7 cellular contexts compared by ENCODE assay signal in genomic region chr5:32590136-32590869, GRCh38. TPM values are rescaled to one million over a fixed set of nuclear protein-coding genes. Genes with fewer than 3 reads are reported as not detected.
DNase-seq lines count a peak whose midpoint lies in the region; FAIRE-seq and TF ChIP-seq lines count a peak whose summit lies in the region.
"Not testable (repeated sequence)": the region's sequence is repeated elsewhere in the genome, so short reads cannot be mapped to it uniquely, and the experiment has no call there.

No MANE protein-coding gene starts in this region.

- TF ChIP-seq EP300 in neural cell (conservative IDR thresholded peaks at IDR 0.05; ENCODE audit: poor library complexity, severe bottlenecking): not testable (repeated sequence)

- not testable (repeated sequence) for H3K9me3 Mint-ChIP-seq in brain

- H3K4me2 ChIP-seq in neural cell (ENCODE audit: low read length): not testable (repeated sequence)

- not testable (repeated sequence) for H3K4me3 ChIP-seq in LNCaP clone FGC (ENCODE audit: low read depth, low read length); neural cell (ENCODE audit: low read length)

- not testable (repeated sequence) for H3F3A ChIP-seq in neural cell (ENCODE audit: insufficient read depth, low read length, poor library complexity, severe bottlenecking)

- peaks cover 68% of the 10 kb centered on the region for H3K79me2 ChIP-seq in neural cell (replicated peaks; ENCODE audit: insufficient read depth, low read length)

- peak overlapping the region in 2 of 5 experiments; percentile 61 to 69 for H3K27ac Mint-ChIP-seq in brain

- peak; percentile 60 for DNase-seq in EL
- not testable (repeated sequence) for DNase-seq in LNCaP clone FGC (ENCODE audit: low read depth)
- peak; percentile 72 for DNase-seq in NCI-H69 (lab: John Stamatoyannopoulos, UW)
- DNase-seq in globus pallidus (ENCODE audit: low spot score): peak; percentile 27

- H3K4me1 Mint-ChIP-seq in brain: peaks cover 72% of the 10 kb centered on the region

- TF ChIP-seq RAD21 in neural cell (conservative IDR thresholded peaks at IDR 0.05): peak; percentile 85

- H3K4me3 Mint-ChIP-seq in brain: peak overlapping the region in 3 of 5 experiments; percentile 27 to 45 (median 41)

- H3K9me2 ChIP-seq in neural cell (ENCODE audit: insufficient read depth, low read length): not testable (repeated sequence)

- H3K9me3 ChIP-seq in neural cell (ENCODE audit: low read length): not testable (repeated sequence)

- peak; percentile 50 for TF ChIP-seq CTCF in LNCaP clone FGC (IDR thresholded peaks at IDR 0.05; ENCODE audit: control insufficient read depth, extremely low read depth, insufficient read depth)
- TF ChIP-seq CTCF in brain (conservative IDR thresholded peaks at IDR 0.05): peak; percentile 87 to 90
- TF ChIP-seq CTCF in neural cell (IDR thresholded peaks at IDR 0.05; ENCODE audit: poor library complexity, severe bottlenecking): peak; percentile 78

- H4K20me1 ChIP-seq in neural cell (ENCODE audit: insufficient read depth): peaks cover 18% of the 10 kb centered on the region

- H3K36me3 Mint-ChIP-seq in brain: peaks cover 60% of the 10 kb centered on the region

- H2AFZ ChIP-seq in neural cell (ENCODE audit: low read depth, low read length): not testable (repeated sequence)

- not testable (repeated sequence) for H3K27ac ChIP-seq in neural cell (ENCODE audit: low read length)

- not testable (repeated sequence) for H3K27me3 ChIP-seq in neural cell (ENCODE audit: insufficient read depth, low read depth, low read length)

- H3K9ac ChIP-seq in neural cell (ENCODE audit: low read length): not testable (repeated sequence)

- H3K27me3 Mint-ChIP-seq in brain: not testable (repeated sequence)

- FAIRE-seq in TTC549 (lab: Jason Lieb, UNC): peak; percentile 62

- H3K36me3 ChIP-seq in neural cell (ENCODE audit: insufficient read depth, low read length): not testable (repeated sequence)

TF ChIP-seq in neural cell, 6 proteins besides CTCF, POLR2A, EP300 and RAD21:
- TF ChIP-seq SMC3 (conservative IDR thresholded peaks at IDR 0.05; ENCODE audit: poor library complexity): peak; percentile 81

RNA-seq across cellular contexts. Expression of gene SUB1, which starts 4.9 kb away (rescaled TPM):
- 262 TPM for polyA plus RNA-seq in brain (ENCODE audit: insufficient read depth, low read depth, low replicate concordance)
- polyA plus RNA-seq in neural cell: 927 and 1,107 TPM in 2 replicates
- 295 and 358 TPM in 2 replicates for polyA minus RNA-seq in neural cell
